8 cellular contexts compared by ENCODE assay signal in genomic region chr15:89177633-89178306, GRCh38.
DNase-seq lines count a peak whose midpoint lies in the region; FAIRE-seq and TF ChIP-seq lines count a peak whose summit lies in the region.

No MANE protein-coding gene starts in this region.

- FAIRE-seq in D721Med (lab: Jason Lieb, UNC) (peak; percentile 56), urothelium cell line (lab: Jason Lieb, UNC) (no peak)

- DNase-seq in D721Med (ENCODE audit: insufficient read length, low spot score) (no peak), HuH-7.5 (ENCODE audit: low spot score) (peak; percentile 37), SK-N-MC (ENCODE audit: low read depth, low spot score) (peak; percentile 35), globus pallidus (ENCODE audit: low spot score) (peak; percentile 78), posterior cingulate gyrus (peak in 8 of 10 donors; percentile 59 to 93 (median 75)), urothelium cell line (ENCODE audit: low spot score) (peak; percentile 65), GF-D8 (lab: John Stamatoyannopoulos, UW) (no peak)
- peak; percentile 67 for DNase-seq in activated naive CD4-positive, alpha-beta T cell treated with anti-CD3 and anti-CD28 coated beads, Interleukin-2, amount 50 U/mL, for 16 hours

- intact Hi-C loops in posterior cingulate gyrus (cut with DNase I) = loop anchor here (2.0 to 5.0 kb wide), 3 partner anchors 35 to 275 kb away; no protein-coding TSS in a partner anchor

- H3K9me3 ChIP-seq in SK-N-MC (ENCODE audit: low read depth, low read length) = no peaks in the 10 kb centered on the region

- H3K9ac ChIP-seq in SK-N-MC (ENCODE audit: insufficient read length) = no peak overlapping the region

- no peaks in the 10 kb centered on the region for H3K36me3 ChIP-seq in SK-N-MC (ENCODE audit: insufficient read depth, low read length)

- no peak overlapping the region for H3K4me3 ChIP-seq in SK-N-MC

- H3K27ac ChIP-seq in SK-N-MC = no peak overlapping the region

- peak; percentile 98 for TF ChIP-seq CTCF in D721Med (IDR thresholded peaks at IDR 0.05; ENCODE audit: insufficient read depth, missing control alignments)

Comparison
In these comparisons a context has a peak if more than half of its experiments do, and no peak if none do; other contexts are left out.
1. DNase-seq: peak in HuH-7.5 (single experiment), SK-N-MC (single experiment), activated naive CD4-positive, alpha-beta T cell treated with anti-CD3 and anti-CD28 coated beads, Interleukin-2, amount 50 U/mL, for 16 hours (single experiment), globus pallidus (single experiment), posterior cingulate gyrus (8 of 10) and urothelium cell line (single experiment); none in D721Med (single experiment) and GF-D8 (single experiment).